ENCODE assay signal across 8 cellular contexts in the genomic region with DNA sequence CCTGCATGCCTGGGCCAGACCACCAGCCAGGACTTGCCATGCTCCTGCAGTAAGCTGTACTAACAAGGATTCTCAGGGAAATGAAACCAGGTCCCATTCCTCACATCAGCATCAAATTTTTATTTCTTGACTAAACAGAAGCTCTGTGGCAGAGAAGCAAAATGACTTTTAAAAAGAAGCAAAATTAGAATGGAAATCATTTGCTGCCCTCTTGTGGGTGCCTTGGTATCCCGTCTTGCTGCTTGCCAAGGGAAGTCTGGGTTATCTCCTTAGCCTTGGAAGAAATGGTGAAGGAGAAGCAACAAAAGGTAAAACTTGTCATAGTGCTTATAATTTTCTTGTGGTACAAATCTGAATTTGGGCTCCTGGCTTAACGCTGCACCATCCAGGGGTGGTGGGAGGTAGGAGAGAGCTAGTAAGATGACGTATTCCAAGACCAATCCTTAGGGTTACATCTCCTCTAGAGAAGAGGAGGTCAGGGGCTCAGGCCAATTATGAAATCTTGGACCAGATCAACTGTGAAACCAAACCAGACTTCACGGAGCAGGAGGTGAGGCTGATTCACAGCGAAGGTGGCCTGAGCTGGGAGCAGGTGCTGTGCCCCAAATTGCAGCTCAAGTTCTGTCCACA.
DNase-seq lines count a peak whose midpoint lies in the region; ATAC-seq, FAIRE-seq and TF ChIP-seq lines count a peak whose summit lies in the region.

No MANE protein-coding gene starts in this region.

- no peaks in the 10 kb centered on the region for H3F3A ChIP-seq in PC-3 (ENCODE audit: low read length, unreplicated experiment)

- POLR2A ChIA-PET in HEK293 (lab: Yijun Ruan, JAX) (no interaction called here), PC-3 (lab: Charles Lee; ENCODE audit: unreplicated experiment) (no interaction called here)

- ATAC-seq in PC-3 (peak; percentile 56; the same call in 1 of the 2 replicates), GM21447 (IDR thresholded peaks at IDR 0.05; ENCODE audit: unreplicated experiment) (no peak), GM18861 (IDR thresholded peaks at IDR 0.05; ENCODE audit: unreplicated experiment) (no peak), GM18873 (IDR thresholded peaks at IDR 0.05; ENCODE audit: low FRiP score, unreplicated experiment) (no peak)
- ATAC-seq in activated T-helper 17 cell treated with anti-CD3 and anti-CD28 coated beads, Interleukin-2, amount 50 U/mL, for 72 hours (replicated peaks) = no peak

- TF ChIP-seq CTCF in HEK293 (tag by site-specific recombination; IDR thresholded peaks at IDR 0.05) (no peak; the same call in 1 of the 2 replicates), PC-3 (conservative IDR thresholded peaks at IDR 0.05; ENCODE audit: low read depth, low read length) (peak; percentile 59)

- DNase-seq in DMS114 treated with DMSO at 0.1 percent for 48 hours (lab: John Stamatoyannopoulos, UW; ENCODE audit: unreplicated experiment) (peak; percentile 53), PC-3 (peak; percentile 55), frontal cortex (ENCODE audit: low spot score in 2 of 2) (peak; percentile 12 to 30)

- H3K27ac ChIP-seq in HEK293 (ENCODE audit: extremely low read depth, low read depth, low read length) = no peak overlapping the region
- no peak overlapping the region for H3K27ac ChIP-seq in PC-3 (ENCODE audit: low read length)

- no peaks in the 10 kb centered on the region for H3K79me2 ChIP-seq in PC-3 (ENCODE audit: low read length)

- no peak overlapping the region for H3K4me3 ChIP-seq in HEK293 (ENCODE audit: low read depth, low read length)
- no peak overlapping the region for H3K4me3 ChIP-seq in PC-3 (ENCODE audit: low read length)

- H2AFZ ChIP-seq in PC-3 (ENCODE audit: low read length) = no peak overlapping the region

- no peaks in the 10 kb centered on the region for H3K4me1 Mint-ChIP-seq in activated T-helper 17 cell treated with anti-CD3 and anti-CD28 coated beads, Interleukin-2, amount 50 U/mL, for 72 hours

- no peaks in the 10 kb centered on the region for H3K9me3 Mint-ChIP-seq in activated T-helper 17 cell treated with anti-CD3 and anti-CD28 coated beads, Interleukin-2, amount 50 U/mL, for 72 hours

- peaks cover 37% of the 10 kb centered on the region; the same call in 1 of the 2 replicates for H3K27me3 ChIP-seq in PC-3 (ENCODE audit: low read length)

- CTCF ChIA-PET in HEK293 (lab: Yijun Ruan, JAX) = interaction anchor here (0.6 to 7.2 kb wide), 33 partner anchors 10 to 1811 kb away, joined by 3 to 124 read pairs (median 4); no protein-coding TSS in a partner anchor
- CTCF ChIA-PET in PC-3 (lab: Charles Lee) = interaction anchor here (0.7 to 1.5 kb wide), 4 partner anchors 86 to 250 kb away, joined by 3 to 17 read pairs (median 6); no protein-coding TSS in a partner anchor

- H3K9ac ChIP-seq in PC-3 (ENCODE audit: low read length) = no peak overlapping the region

- H3K36me3 ChIP-seq in HEK293 (ENCODE audit: control insufficient read depth in 2 of 2, insufficient read depth in 1 of 2, low read length in 2 of 2) (no peaks in the 10 kb centered on the region), PC-3 (ENCODE audit: low read depth, low read length) (no peaks in the 10 kb centered on the region)

- intact Hi-C loops in PC-3 (cut with micrococcal nuclease) = loop anchor here (1.0 kb wide), 1 partner anchor 90 kb away; no protein-coding TSS in a partner anchor

- FAIRE-seq in frontal cortex (lab: Jason Lieb, UNC) = no peak

- no peaks in the 10 kb centered on the region for H4K20me1 ChIP-seq in PC-3 (ENCODE audit: low read length)

- peaks cover 8% of the 10 kb centered on the region for H3K27me3 Mint-ChIP-seq in activated T-helper 17 cell treated with anti-CD3 and anti-CD28 coated beads, Interleukin-2, amount 50 U/mL, for 72 hours

- H3K4me3 Mint-ChIP-seq in activated T-helper 17 cell treated with anti-CD3 and anti-CD28 coated beads, Interleukin-2, amount 50 U/mL, for 72 hours = no peak overlapping the region

- H3K9me3 ChIP-seq in HEK293 (ENCODE audit: control insufficient read depth, insufficient read depth, low read depth, low read length) (no peaks in the 10 kb centered on the region), PC-3 (ENCODE audit: low read length) (no peaks in the 10 kb centered on the region)

- H3K27ac Mint-ChIP-seq in activated T-helper 17 cell treated with anti-CD3 and anti-CD28 coated beads, Interleukin-2, amount 50 U/mL, for 72 hours = no peak overlapping the region

- H3K36me3 Mint-ChIP-seq in activated T-helper 17 cell treated with anti-CD3 and anti-CD28 coated beads, Interleukin-2, amount 50 U/mL, for 72 hours (ENCODE audit: low read depth) = no peaks in the 10 kb centered on the region

- H3K4me2 ChIP-seq in PC-3 (ENCODE audit: low read length) = no peak overlapping the region

- H3K4me1 ChIP-seq in HEK293 (ENCODE audit: control insufficient read depth, insufficient read depth, low read length) (no peaks in the 10 kb centered on the region), PC-3 (ENCODE audit: insufficient read depth, low read length) (no peaks in the 10 kb centered on the region)

- no peaks in the 10 kb centered on the region for H3K9me2 ChIP-seq in PC-3 (replicated peaks; ENCODE audit: low read length)

- no TSS peak for BruUV-seq in PC-3 (replicated peaks; lab: Mats Ljungman, UMichigan)

TF ChIP-seq in HEK293, 187 proteins besides CTCF, POLR2A, EP300 and RAD21:
- TF ChIP-seq ZNF416 (tag by site-specific recombination; IDR thresholded peaks at IDR 0.05) (no peak), ZSCAN23 (tag by site-specific recombination; IDR thresholded peaks at IDR 0.05) (no peak), ZNF394 (tag by site-specific recombination; IDR thresholded peaks at IDR 0.05; ENCODE audit: borderline replicate concordance) (no peak), ZNF654 (tag by site-specific recombination; IDR thresholded peaks at IDR 0.05; ENCODE audit: low read depth) (peak; percentile 80)
